ENCODE assay signal across 8 cellular contexts in the genomic region with DNA sequence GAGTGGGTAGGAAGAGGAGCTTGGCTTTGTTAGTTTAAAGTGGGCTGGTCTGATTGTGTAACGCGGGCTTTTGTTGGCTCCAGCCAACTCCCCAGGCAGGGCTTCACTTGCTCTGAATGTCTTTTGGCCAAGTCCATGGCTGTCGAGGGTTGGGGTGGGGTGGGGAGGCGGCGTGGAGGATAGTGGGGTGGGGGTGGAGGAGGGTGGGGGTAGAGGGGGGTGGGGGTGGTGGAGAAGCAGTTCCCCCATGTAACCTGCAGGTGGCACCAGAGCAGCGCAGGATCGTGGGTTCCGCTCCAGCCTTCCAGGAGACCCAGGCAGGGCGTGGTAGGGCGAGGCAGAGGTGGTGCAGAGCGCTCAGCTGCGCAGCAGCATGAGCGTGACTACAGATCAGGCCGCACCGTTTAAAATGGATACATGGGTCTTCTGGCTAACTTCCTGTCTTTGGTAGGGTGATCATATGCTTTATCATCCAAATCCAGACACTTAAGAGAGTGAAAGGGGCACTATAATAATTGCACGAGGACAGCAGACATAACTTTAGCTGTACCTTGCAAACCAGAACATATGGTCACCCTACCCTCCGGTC. TPM values are rescaled to one million over a fixed set of nuclear protein-coding genes. Genes with fewer than 3 reads are reported as not detected.
DNase-seq lines count a peak whose midpoint lies in the region; ATAC-seq lines count a peak whose summit lies in the region.

No MANE protein-coding gene starts in this region.

- peak; percentile 54 for DNase-seq in SIG-M5 treated with dmso at 0.1 percent for 504 hours (lab: John Stamatoyannopoulos, UW; ENCODE audit: unreplicated experiment)
- DNase-seq in SIG-M5 (lab: John Stamatoyannopoulos, UW), result no peak
- DNase-seq in NCI-H2227 treated with DMSO at 0.1 percent for 48 hours (lab: John Stamatoyannopoulos, UW), result peak; percentile 42
- DNase-seq in activated CD4-positive, CD25-positive, alpha-beta regulatory T cell treated with anti-CD3 and anti-CD28 coated beads, Interleukin-2, amount 50 U/mL, for 16 hours (ENCODE audit: low read depth, low spot score), result peak; percentile 28
- DNase-seq in central memory CD4-positive, alpha-beta T cell, result peak; percentile 53
- peak; percentile 68 to 82 for DNase-seq in left colon
- DNase-seq in stimulated activated CD4-positive, alpha-beta T cell treated with anti-CD3 and anti-CD28 coated beads, Interleukin-2, amount 100 ng/mL, for 48 hours, result peak; percentile 70 to 71

- intact Hi-C loops in left colon (cut with DNase I, micrococcal nuclease), result no loop called here

- ATAC-seq in left colon (peak; percentile 99), GM19324 (IDR thresholded peaks at IDR 0.05; ENCODE audit: low FRiP score, unreplicated experiment) (no peak)

RNA-seq across cellular contexts. Expression of a gene that starts 28.3 kb away (rescaled TPM):
- total RNA-seq in left colon, result not detected

RNA-seq across cellular contexts. Expression of a gene that starts 59.5 kb away (rescaled TPM):
- 10 to 100 TPM; 26.6 to 28.5 TPM for total RNA-seq in left colon
